In the genomic region with DNA sequence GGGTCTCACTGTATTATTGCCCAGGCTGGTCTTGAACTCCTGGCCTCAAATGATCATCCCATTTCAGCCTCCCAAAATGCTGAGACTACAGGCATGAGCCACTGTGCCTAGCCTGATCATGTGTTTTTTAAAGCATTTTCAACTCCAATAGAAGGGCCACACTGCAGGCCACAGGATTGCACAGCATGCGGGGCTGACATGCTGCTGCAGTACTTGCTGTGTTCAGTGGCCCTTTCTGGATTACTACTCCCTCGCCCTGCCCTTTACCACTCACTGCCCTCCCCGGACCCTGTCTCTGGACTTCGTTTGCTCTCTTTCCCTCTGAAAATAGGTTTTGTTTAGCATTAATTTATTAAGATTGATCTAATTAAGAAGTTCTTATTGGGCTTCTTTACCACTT, we compare ENCODE assay signal across 24 cellular contexts. TPM values are rescaled to one million over a fixed set of nuclear protein-coding genes. Genes with fewer than 3 reads are reported as not detected.
DNase-seq lines count a peak whose midpoint lies in the region; ATAC-seq and TF ChIP-seq lines count a peak whose summit lies in the region.
"Had no signal": no experiment of that assay in that cellular context is flagged by ENCODE, and none has a peak within 500 bp of the region (broad histone marks: within the 10 kb centered on the region; RNA-seq: fewer than 3 reads in every experiment).

No MANE protein-coding gene starts in this region.

- H3K36me3 Mint-ChIP-seq in activated CD8-positive, alpha-beta memory T cell treated with anti-CD3 and anti-CD28 coated beads, Interleukin-2, amount 10 ng/mL, durations not matched to agents 7 days and 5 days, result peaks cover 62% of the 10 kb centered on the region
- peaks cover 74% of the 10 kb centered on the region for H3K36me3 Mint-ChIP-seq in activated T-helper 1 cell treated with anti-CD3 and anti-CD28 coated beads, Interleukin-12 subunit alpha, Interleukin-12 subunit beta, Interleukin-2, Interleukin-4 antibody, amounts not matched to agents 30 ng/mL and 10 ng/mL and 1 ng/mL, durations not matched to agents 14 hours and 24 hours and 36 hours (ENCODE audit: low read depth)
- H3K36me3 Mint-ChIP-seq in natural killer cell, result peaks cover 25% of the 10 kb centered on the region

- H3K9me3 Mint-ChIP-seq in activated CD8-positive, alpha-beta memory T cell treated with anti-CD3 and anti-CD28 coated beads, Interleukin-2, amount 10 ng/mL, durations not matched to agents 7 days and 5 days (ENCODE audit: low read depth), result no peaks in the 10 kb centered on the region
- no peaks in the 10 kb centered on the region for H3K9me3 Mint-ChIP-seq in activated T-helper 1 cell treated with anti-CD3 and anti-CD28 coated beads, Interleukin-12 subunit alpha, Interleukin-12 subunit beta, Interleukin-2, Interleukin-4 antibody, amounts not matched to agents 30 ng/mL and 10 ng/mL and 1 ng/mL, durations not matched to agents 14 hours and 24 hours and 36 hours
- H3K9me3 Mint-ChIP-seq in natural killer cell, result no peaks in the 10 kb centered on the region
- H3K9me3 Mint-ChIP-seq: neural crest cell had no signal

- H3K27me3 Mint-ChIP-seq in activated CD8-positive, alpha-beta memory T cell treated with anti-CD3 and anti-CD28 coated beads, Interleukin-2, amount 10 ng/mL, durations not matched to agents 7 days and 5 days, result no peaks in the 10 kb centered on the region
- H3K27me3 Mint-ChIP-seq in activated T-helper 1 cell treated with anti-CD3 and anti-CD28 coated beads, Interleukin-12 subunit alpha, Interleukin-12 subunit beta, Interleukin-2, Interleukin-4 antibody, amounts not matched to agents 30 ng/mL and 10 ng/mL and 1 ng/mL, durations not matched to agents 14 hours and 24 hours and 36 hours (ENCODE audit: insufficient read depth), result no peaks in the 10 kb centered on the region
- no peaks in the 10 kb centered on the region for H3K27me3 Mint-ChIP-seq in natural killer cell (ENCODE audit: low read depth in 2 of 2)

- TF ChIP-seq CTCF in natural killer cell (IDR thresholded peaks at IDR 0.05), result no peak

- intact Hi-C loops in activated T-helper 1 cell treated with anti-CD3 and anti-CD28 coated beads, Interleukin-12 subunit alpha, Interleukin-12 subunit beta, Interleukin-2, Interleukin-4 antibody, amounts not matched to agents 30 ng/mL and 10 ng/mL and 1 ng/mL, durations not matched to agents 14 hours and 24 hours and 36 hours (cut with micrococcal nuclease), result loop anchor here (2.0 kb wide), 1 partner anchor 47 kb away; no protein-coding TSS in a partner anchor
- intact Hi-C loops in natural killer cell (cut with micrococcal nuclease), result loop anchor here (5.0 kb wide), 1 partner anchor 35 kb away; a partner anchor contains a TSS

- no peak for DNase-seq in activated CD8-positive, alpha-beta memory T cell treated with anti-CD3 and anti-CD28 coated beads, Interleukin-2, amount 10 ng/mL, durations not matched to agents 7 days and 5 days
- no peak for DNase-seq in activated CD8-positive, alpha-beta memory T cell treated with anti-CD3 and anti-CD28 coated beads, Interleukin-2, amount 50 U/mL, for 48 hours
- no peak for DNase-seq in activated T-helper 1 cell treated with anti-CD3 and anti-CD28 coated beads, Interleukin-12 subunit alpha, Interleukin-12 subunit beta, Interleukin-2, Interleukin-4 antibody, amounts not matched to agents 30 ng/mL and 10 ng/mL and 1 ng/mL, durations not matched to agents 14 hours and 24 hours and 36 hours (ENCODE audit: low spot score)
- no peak for DNase-seq in natural killer cell
- DNase-seq in ecto neural progenitor cell (ENCODE audit: low spot score), result no peak
- DNase-seq in SK-N-DZ (ENCODE audit: low spot score), result no peak
- no peak for DNase-seq in Kasumi-1 (lab: John Stamatoyannopoulos, UW)
- DNase-seq: activated CD8-positive, alpha-beta memory T cell treated with anti-CD3 and anti-CD28 coated beads for 24 hours; activated effector memory CD4-positive, alpha-beta T cell treated with Interleukin-2 at 50 U/mL for 16 hours; cerebellar nuclear complex; DMS 273 treated with DMSO at 0.1 percent for 48 hours; effector CD8-positive, alpha-beta T cell; esophagus squamous epithelium; GM23248; IMR-90; left cardiac atrium; mesenchymal stem cell; NCI-H1694; NCI-H69; Right ventricle myocardium superior; sigmoid colon; tibial artery had no signal

- CTCF ChIA-PET in activated CD8-positive, alpha-beta memory T cell treated with anti-CD3 and anti-CD28 coated beads, Interleukin-2, amount 10 ng/mL, durations not matched to agents 7 days and 5 days (lab: Charles Lee), result interaction anchor here (1.4 to 2.7 kb wide), 3 partner anchors 10 to 192 kb away, joined by 5 to 13 read pairs (median 8); no protein-coding TSS in a partner anchor

- peaks cover 81% of the 10 kb centered on the region for H3K4me1 Mint-ChIP-seq in activated CD8-positive, alpha-beta memory T cell treated with anti-CD3 and anti-CD28 coated beads, Interleukin-2, amount 10 ng/mL, durations not matched to agents 7 days and 5 days
- peaks cover 78% of the 10 kb centered on the region for H3K4me1 Mint-ChIP-seq in activated T-helper 1 cell treated with anti-CD3 and anti-CD28 coated beads, Interleukin-12 subunit alpha, Interleukin-12 subunit beta, Interleukin-2, Interleukin-4 antibody, amounts not matched to agents 30 ng/mL and 10 ng/mL and 1 ng/mL, durations not matched to agents 14 hours and 24 hours and 36 hours (ENCODE audit: low read depth)
- H3K4me1 Mint-ChIP-seq in natural killer cell, result peaks cover 71 to 80% of the 10 kb centered on the region in 2 donors
- H3K4me1 Mint-ChIP-seq: neural crest cell had no signal

- peak overlapping the region; percentile 70 for H3K27ac Mint-ChIP-seq in activated CD8-positive, alpha-beta memory T cell treated with anti-CD3 and anti-CD28 coated beads, Interleukin-2, amount 10 ng/mL, durations not matched to agents 7 days and 5 days
- H3K27ac Mint-ChIP-seq in activated T-helper 1 cell treated with anti-CD3 and anti-CD28 coated beads, Interleukin-12 subunit alpha, Interleukin-12 subunit beta, Interleukin-2, Interleukin-4 antibody, amounts not matched to agents 30 ng/mL and 10 ng/mL and 1 ng/mL, durations not matched to agents 14 hours and 24 hours and 36 hours, result peak overlapping the region; percentile 59
- H3K27ac Mint-ChIP-seq in natural killer cell, result peak overlapping the region; percentile 57 to 78

- ATAC-seq in activated CD8-positive, alpha-beta memory T cell treated with anti-CD3 and anti-CD28 coated beads, Interleukin-2, amount 10 ng/mL, durations not matched to agents 7 days and 5 days, result no peak
- ATAC-seq in GM19395 (IDR thresholded peaks at IDR 0.05; ENCODE audit: unreplicated experiment), result peak; percentile 16
- no peak for ATAC-seq in natural killer cell
- ATAC-seq: left cardiac atrium had no signal

- H3K4me3 Mint-ChIP-seq in activated CD8-positive, alpha-beta memory T cell treated with anti-CD3 and anti-CD28 coated beads, Interleukin-2, amount 10 ng/mL, durations not matched to agents 7 days and 5 days, result no peak overlapping the region
- peak overlapping the region; percentile 27 for H3K4me3 Mint-ChIP-seq in activated T-helper 1 cell treated with anti-CD3 and anti-CD28 coated beads, Interleukin-12 subunit alpha, Interleukin-12 subunit beta, Interleukin-2, Interleukin-4 antibody, amounts not matched to agents 30 ng/mL and 10 ng/mL and 1 ng/mL, durations not matched to agents 14 hours and 24 hours and 36 hours
- H3K4me3 Mint-ChIP-seq in natural killer cell, result no peak overlapping the region
- H3K4me3 Mint-ChIP-seq: neural crest cell had no signal

RNA-seq across cellular contexts. Expression of a gene that starts 37.3 kb away (rescaled TPM):
- total RNA-seq in activated CD8-positive, alpha-beta memory T cell treated with anti-CD3 and anti-CD28 coated beads, Interleukin-2, amount 10 ng/mL, durations not matched to agents 7 days and 5 days, result 10 to 100 TPM; 47.3 to 49.5 TPM
- 49.1 and 49.9 TPM in 2 replicates for total RNA-seq in activated T-helper 1 cell treated with anti-CD3 and anti-CD28 coated beads, Interleukin-12 subunit alpha, Interleukin-12 subunit beta, Interleukin-2, Interleukin-4 antibody, amounts not matched to agents 30 ng/mL and 10 ng/mL and 1 ng/mL, durations not matched to agents 14 hours and 24 hours and 36 hours
- total RNA-seq in natural killer cell, result 10 to 100 TPM; 76.5 to 80.5 (median 77.6) TPM
- 9.9 and 11.3 TPM in 2 replicates for polyA plus RNA-seq in SK-N-DZ (2014; cell fraction: cytosol; rRNA removed)
- polyA plus RNA-seq in SK-N-DZ (2014; cell fraction: nucleus; rRNA removed), result 4.3 TPM in 2 replicates
